8 cellular contexts compared by ENCODE assay signal in the genomic region with DNA sequence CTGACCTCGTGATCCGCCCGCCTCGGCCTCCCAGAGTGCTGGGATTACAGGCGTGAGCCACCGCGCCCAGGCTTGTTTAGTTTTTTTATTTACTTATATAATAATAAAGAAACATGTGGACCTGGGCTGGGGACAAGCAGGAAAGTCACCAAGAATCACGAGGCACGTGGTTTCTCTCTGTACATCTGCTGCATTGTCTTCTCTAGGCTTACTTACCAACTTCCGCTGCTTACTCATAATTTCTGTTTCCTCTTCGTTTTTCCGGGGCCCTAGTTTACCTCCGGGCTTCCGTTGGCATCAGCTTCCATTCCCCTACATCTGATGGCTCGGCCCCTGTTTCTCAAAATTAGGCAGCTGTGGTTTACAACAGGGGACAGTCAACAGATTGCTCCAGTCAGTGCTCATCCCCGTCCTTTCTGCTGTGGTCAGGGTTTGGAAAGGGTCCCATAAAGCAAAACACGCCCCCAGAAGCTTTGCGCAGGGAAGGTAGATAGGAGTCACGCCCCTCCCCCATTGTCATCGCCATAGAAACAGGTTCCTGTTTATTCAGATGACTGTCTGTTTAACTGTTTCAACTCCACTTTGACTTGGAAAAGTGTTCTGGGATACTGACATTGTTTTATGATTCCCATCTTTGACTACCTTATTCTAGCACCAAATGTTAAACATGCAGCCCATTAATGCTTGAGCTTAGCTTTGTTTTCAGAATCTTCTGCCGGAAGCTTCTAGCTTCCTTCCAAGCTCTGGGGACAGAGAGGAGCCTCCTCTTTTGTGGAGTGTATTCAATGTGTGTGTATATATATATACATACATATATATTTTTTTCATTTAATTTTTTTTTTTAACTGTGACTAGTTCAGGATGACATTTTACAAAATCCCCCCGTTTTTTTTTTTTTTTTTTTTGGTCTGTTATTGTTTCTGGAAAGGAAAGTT. TPM values are rescaled to one million over a fixed set of nuclear protein-coding genes. Genes with fewer than 3 reads are reported as not detected.
DNase-seq lines count a peak whose midpoint lies in the region; FAIRE-seq and TF ChIP-seq lines count a peak whose summit lies in the region.

No MANE protein-coding gene starts in this region.

- DNase-seq in CMK (ENCODE audit: low read depth) (peak; percentile 43), H54 (ENCODE audit: insufficient read length, low spot score) (peak; percentile 14), NT2/D1 (ENCODE audit: low read depth, low spot score) (peak; percentile 40), fibroblast of lung (ENCODE audit: low read depth in 2 of 2) (peak; percentile 71 to 79), superior temporal gyrus (ENCODE audit: extremely low spot score) (peak; percentile 30), foreskin melanocyte (no peak)
- peak; percentile 77 for DNase-seq in activated CD8-positive, alpha-beta memory T cell treated with anti-CD3 and anti-CD28 coated beads, Interleukin-2, amount 50 U/mL, for 4 hours

- H3K27ac ChIP-seq in fibroblast of lung (ENCODE audit: insufficient read depth, low read length): peak overlapping the region; percentile 25
- peak overlapping the region; percentile 98 for H3K27ac ChIP-seq in neutrophil

- H3K4me1 ChIP-seq in NT2/D1 (ENCODE audit: insufficient read depth, insufficient read length) (no peaks in the 10 kb centered on the region), fibroblast of lung (ENCODE audit: control insufficient read depth, extremely low read depth, insufficient read depth, low read length) (no peaks in the 10 kb centered on the region), neutrophil (ENCODE audit: control insufficient read depth in 1 of 2, insufficient read depth in 1 of 2, low read depth in 1 of 2, low read length in 1 of 2) (peaks cover 36% of the 10 kb centered on the region in 2 experiments)

- no peak for FAIRE-seq in H54 (lab: Jason Lieb, UNC)

- H3K27me3 ChIP-seq in NT2/D1 (ENCODE audit: insufficient read depth, insufficient read length): no peaks in the 10 kb centered on the region
- H3K27me3 ChIP-seq in fibroblast of lung (ENCODE audit: control insufficient read depth, insufficient read depth, low read length): no peaks in the 10 kb centered on the region
- no peaks in the 10 kb centered on the region for H3K27me3 ChIP-seq in neutrophil

- TF ChIP-seq CTCF in fibroblast of lung (conservative IDR thresholded peaks at IDR 0.05 in 1 of 2, IDR thresholded peaks at IDR 0.05 in 1 of 2; ENCODE audit: low read depth in 1 of 2, low read length in 2 of 2) (no peak), neutrophil (IDR thresholded peaks at IDR 0.05) (no peak)

- no peak for TF ChIP-seq POLR2A in H54 (IDR thresholded peaks at IDR 0.05; ENCODE audit: low read depth, low read length)

- H3K4me3 ChIP-seq in NT2/D1 (ENCODE audit: insufficient read length, low read depth) (no peak overlapping the region), fibroblast of lung (replicated peaks in 1 of 4; ENCODE audit: control extremely low read depth in 1 of 4, insufficient read depth in 1 of 4, low read depth in 3 of 4, low read length in 4 of 4) (peak overlapping the region in 3 of 4 experiments; percentile 2 to 36 (median 10)), neutrophil (ENCODE audit: low read depth in 1 of 2, low read length in 1 of 2) (peak overlapping the region; percentile 60 to 78)

- peak overlapping the region; percentile 45 for H2AFZ ChIP-seq in fibroblast of lung (ENCODE audit: low read length)

- H3K9ac ChIP-seq in NT2/D1 (ENCODE audit: insufficient read length, low read depth) (no peak overlapping the region), fibroblast of lung (ENCODE audit: insufficient read depth, low read length) (no peak overlapping the region)

- H3K9me3 ChIP-seq in NT2/D1 (ENCODE audit: insufficient read depth, low read length) (no peaks in the 10 kb centered on the region), fibroblast of lung (ENCODE audit: control insufficient read depth, insufficient read depth, low read depth, low read length) (no peaks in the 10 kb centered on the region), neutrophil (no peaks in the 10 kb centered on the region)

- peak overlapping the region; percentile 18 for H3K4me2 ChIP-seq in fibroblast of lung (ENCODE audit: extremely low read depth, insufficient read depth, low read length)

- no peaks in the 10 kb centered on the region for H4K20me1 ChIP-seq in fibroblast of lung (ENCODE audit: control insufficient read depth, extremely low read depth, insufficient read depth, low read length)

- no peaks in the 10 kb centered on the region for H3K36me3 ChIP-seq in NT2/D1 (ENCODE audit: insufficient read depth, insufficient read length, low read length)
- no peaks in the 10 kb centered on the region for H3K36me3 ChIP-seq in fibroblast of lung (ENCODE audit: control insufficient read depth, insufficient read depth, low read length)
- no peaks in the 10 kb centered on the region for H3K36me3 ChIP-seq in neutrophil

- H3K79me2 ChIP-seq in fibroblast of lung (ENCODE audit: control insufficient read depth, insufficient read depth, low read length): no peaks in the 10 kb centered on the region

RNA-seq across cellular contexts. Expression of a gene that starts 32.0 kb away (rescaled TPM):
- total RNA-seq in fibroblast of lung: 1.2 and 1.5 TPM in 2 replicates
- 0.15 and 0.36 TPM in 2 replicates for polyA plus RNA-seq in fibroblast of lung
- 0.12 and 0.36 TPM in 2 replicates for polyA plus RNA-seq in fibroblast of lung (2012)
- polyA minus RNA-seq in fibroblast of lung (ENCODE audit: low replicate concordance): 0.33 and 0.55 TPM in 2 replicates

RNA-seq across cellular contexts. Expression of a gene that starts 50.7 kb away (rescaled TPM):
- total RNA-seq in fibroblast of lung: 94.8 and 139 TPM in 2 replicates
- 230 and 370 TPM in 2 replicates for polyA plus RNA-seq in fibroblast of lung
- polyA plus RNA-seq in fibroblast of lung (2012): 293 and 445 TPM in 2 replicates
- polyA minus RNA-seq in fibroblast of lung (ENCODE audit: low replicate concordance): 64.5 and 110 TPM in 2 replicates
